ENCODE assay signal across 14 cellular contexts in genomic region chr12:104827587-104827986, GRCh38.
DNase-seq lines count a peak whose midpoint lies in the region; ATAC-seq and TF ChIP-seq lines count a peak whose summit lies in the region.
"Had no signal": no experiment of that assay in that cellular context is flagged by ENCODE, and none has a peak within 500 bp of the region (broad histone marks: within the 10 kb centered on the region; RNA-seq: fewer than 3 reads in every experiment).

No MANE protein-coding gene starts in this region.

- no peak overlapping the region for H3K4me3 ChIP-seq in ascending aorta
- H3K4me3 ChIP-seq: mucosa of descending colon, vagina had no signal

- TF ChIP-seq CTCF in AG09319 (IDR thresholded peaks at IDR 0.05; ENCODE audit: low read depth, low read length), result peak; percentile 13; the same call in 1 of the 2 replicates
- TF ChIP-seq CTCF in ascending aorta (IDR thresholded peaks at IDR 0.05), result peak in 2 of 3 experiments; percentile 10 to 11

- H3K9me3 ChIP-seq in ascending aorta, result peaks cover 0 to 14% of the 10 kb centered on the region in 2 donors
- H3K9me3 ChIP-seq: vagina had no signal

- no peaks in the 10 kb centered on the region for H3K27me3 ChIP-seq in ascending aorta
- H3K27me3 ChIP-seq: vagina had no signal

- DNase-seq in AG09319 (ENCODE audit: extremely low read depth, low read depth) (no peak), ELR (ENCODE audit: low read depth) (peak; percentile 17), ascending aorta (ENCODE audit: low spot score in 2 of 2) (no peak), iPS DF 4.7 (ENCODE audit: extremely low read depth, low spot score) (peak; percentile 41), AG20443 (ENCODE audit: low spot score) (no peak), NCI-H2171 (lab: John Stamatoyannopoulos, UW) (no peak)
- DNase-seq: COR-L47, cortex of kidney, MM.1S, mucosa of descending colon had no signal

- H3K27ac ChIP-seq in ascending aorta, result no peak overlapping the region
- H3K27ac ChIP-seq: vagina had no signal

- H3K4me1 ChIP-seq in ascending aorta, result no peaks in the 10 kb centered on the region
- H3K4me1 ChIP-seq: vagina had no signal

- peaks cover 4 to 6% of the 10 kb centered on the region in 2 donors for H3K36me3 ChIP-seq in ascending aorta
- H3K36me3 ChIP-seq: vagina had no signal

- no peak for ATAC-seq in HG02840 (IDR thresholded peaks at IDR 0.05; ENCODE audit: low FRiP score, unreplicated experiment)
- ATAC-seq in GM19452 (IDR thresholded peaks at IDR 0.05; ENCODE audit: unreplicated experiment), result no peak
- ATAC-seq: mucosa of descending colon, sciatic nerve had no signal

- intact Hi-C loops in ascending aorta (cut with DNase I), result no loop called here

Comparison
In these comparisons a context has a peak if more than half of its experiments do, and no peak if none do; other contexts are left out.
1. DNase-seq: peak in ELR (single experiment) and iPS DF 4.7 (single experiment); none in AG09319 (single experiment), ascending aorta (0 of 2), AG20443 (single experiment) and NCI-H2171 (single experiment).